9 cellular contexts compared by ENCODE assay signal in the genomic region with DNA sequence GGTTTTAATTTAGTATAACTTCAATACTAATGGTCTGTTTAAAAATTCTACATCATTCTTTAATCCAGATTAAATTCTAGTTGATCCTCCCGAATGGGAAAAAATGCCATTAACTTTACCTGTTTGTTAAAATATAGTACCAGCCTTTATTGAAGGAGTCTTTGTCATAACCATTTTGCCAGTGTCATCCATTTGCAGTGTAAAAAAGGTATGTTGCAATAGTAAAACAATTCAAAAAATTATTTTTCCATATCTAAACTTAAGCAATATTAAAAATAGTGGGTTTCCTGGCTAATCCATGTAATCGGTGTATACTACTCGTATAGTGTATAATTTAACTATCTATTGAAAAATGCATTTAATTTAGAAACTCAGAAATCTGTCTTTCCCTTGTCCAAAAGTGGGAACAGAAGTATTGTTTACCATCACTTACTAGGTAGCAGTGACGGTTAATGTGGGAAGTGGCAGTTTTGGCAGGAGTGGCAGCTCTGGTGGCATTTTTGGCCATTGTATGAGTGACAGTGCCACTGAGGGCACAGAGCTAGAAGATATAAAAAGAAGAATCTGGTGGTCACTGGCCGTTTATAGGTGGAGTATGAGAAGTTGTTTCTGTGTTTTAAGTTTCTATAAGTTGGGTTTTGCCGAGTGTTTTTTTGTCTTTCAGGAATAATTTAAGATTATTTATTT. TPM values are rescaled to one million over a fixed set of nuclear protein-coding genes. Genes with fewer than 3 reads are reported as not detected.
DNase-seq lines count a peak whose midpoint lies in the region; ATAC-seq, FAIRE-seq and TF ChIP-seq lines count a peak whose summit lies in the region.
"Had no signal": no experiment of that assay in that cellular context is flagged by ENCODE, and none has a peak within 500 bp of the region (broad histone marks: within the 10 kb centered on the region; RNA-seq: fewer than 3 reads in every experiment).

No MANE protein-coding gene starts in this region.

- H3K4me3 Mint-ChIP-seq in natural killer cell treated with Interleukin-12 subunit alpha and Interleukin-12 subunit beta and Interleukin-15 and Interleukin-18, amount 100 ng/mL, for 72 hours = peak overlapping the region; percentile 94

- H3K36me3 Mint-ChIP-seq in natural killer cell treated with Interleukin-12 subunit alpha and Interleukin-12 subunit beta and Interleukin-15 and Interleukin-18, amount 100 ng/mL, for 72 hours = peaks cover 4% of the 10 kb centered on the region

- no peak for FAIRE-seq in GM19239 (lab: Jason Lieb, UNC)

- H3K36me3 ChIP-seq in BLaER1 treated with 17β-estradiol and CSF1 and Interleukin-3, amounts not matched to agents 10 nM and 100 nM = peaks cover 0 to 2% (median 0%) of the 10 kb centered on the region in 11 experiments; a peak in 1 of 22 replicates
- H3K36me3 ChIP-seq in HUES64 (ENCODE audit: insufficient read depth, low read length) (no peaks in the 10 kb centered on the region), brain microvascular endothelial cell (replicated peaks) (no peaks in the 10 kb centered on the region)

- H3K4me1 ChIP-seq in BLaER1 treated with 17β-estradiol and CSF1 and Interleukin-3, amounts not matched to agents 10 nM and 100 nM = peaks cover 33 to 48% (median 41%) of the 10 kb centered on the region in 10 experiments
- peaks cover 13% of the 10 kb centered on the region for H3K4me1 ChIP-seq in HUES64 (ENCODE audit: insufficient read depth, low read length)

- H3K27me3 Mint-ChIP-seq in natural killer cell treated with Interleukin-12 subunit alpha and Interleukin-12 subunit beta and Interleukin-15 and Interleukin-18, amount 100 ng/mL, for 72 hours = no peaks in the 10 kb centered on the region

- no peak for ATAC-seq in natural killer cell treated with Interleukin-12 subunit alpha and Interleukin-12 subunit beta and Interleukin-15 and Interleukin-18, amount 100 ng/mL, for 72 hours
- ATAC-seq in HG03469 (IDR thresholded peaks at IDR 0.05; ENCODE audit: unreplicated experiment) = no peak

- H3K9me3 ChIP-seq in BLaER1 treated with 17β-estradiol and CSF1 and Interleukin-3, amounts not matched to agents 10 nM and 100 nM (replicated peaks in 1 of 11) = no peaks in the 10 kb centered on the region
- no peaks in the 10 kb centered on the region for H3K9me3 ChIP-seq in HUES64 (ENCODE audit: insufficient read depth, low read depth, low read length)

- peak overlapping the region; percentile 84 to 96 (median 92); a peak in 13 of 20 replicates for H3K4me3 ChIP-seq in BLaER1 treated with 17β-estradiol and CSF1 and Interleukin-3, amounts not matched to agents 10 nM and 100 nM
- H3K4me3 ChIP-seq in HUES64 (ENCODE audit: low read length) = peak overlapping the region; percentile 88; the same call in 1 of the 2 replicates
- peak overlapping the region; percentile 86 for H3K4me3 ChIP-seq in brain microvascular endothelial cell (ENCODE audit: low read depth, low read length)

- H4K20me1 ChIP-seq in BLaER1 treated with 17β-estradiol and CSF1 and Interleukin-3, amounts not matched to agents 10 nM and 100 nM = peaks cover 26 to 77% (median 63%) of the 10 kb centered on the region in 11 experiments; a peak in 21 of 22 replicates

- H3K9ac ChIP-seq in BLaER1 treated with 17β-estradiol and CSF1 and Interleukin-3, amounts not matched to agents 10 nM and 100 nM = peak overlapping the region in 6 of 11 experiments; percentile 92 to 95 (median 93); a peak in 8 of 22 replicates
- no peak overlapping the region for H3K9ac ChIP-seq in HUES64 (ENCODE audit: low read depth, low read length)

- WGBS in HUES64 = 92% methylated on average over 3 of the region's 6 CpGs

- peaks cover 36 to 39% of the 10 kb centered on the region in 2 donors for H3K4me1 Mint-ChIP-seq in natural killer cell treated with Interleukin-12 subunit alpha and Interleukin-12 subunit beta and Interleukin-15 and Interleukin-18, amount 100 ng/mL, for 72 hours (ENCODE audit: low read depth in 2 of 2)

- no peaks in the 10 kb centered on the region for H3K9me3 Mint-ChIP-seq in natural killer cell treated with Interleukin-12 subunit alpha and Interleukin-12 subunit beta and Interleukin-15 and Interleukin-18, amount 100 ng/mL, for 72 hours

- TF ChIP-seq CTCF in brain microvascular endothelial cell (IDR thresholded peaks at IDR 0.05; ENCODE audit: low read depth, low read length, missing control alignments) = no peak

- DNase-seq in brain microvascular endothelial cell = no peak
- DNase-seq in natural killer cell treated with Interleukin-12 subunit alpha and Interleukin-12 subunit beta and Interleukin-15 and Interleukin-18, amount 100 ng/mL, for 72 hours (ENCODE audit: low spot score) = no peak
- no peak for DNase-seq in GM19239 (ENCODE audit: insufficient read length, low spot score)
- DNase-seq in NCI-H187 (lab: John Stamatoyannopoulos, UW) = no peak
- DNase-seq in NCI-H2171 (lab: John Stamatoyannopoulos, UW) = no peak
- DNase-seq: activated CD4-positive, alpha-beta T cell treated with anti-CD3 and anti-CD28 coated beads for 48 hours had no signal

- H3K4me2 ChIP-seq in BLaER1 treated with 17β-estradiol and CSF1 and Interleukin-3, amounts not matched to agents 10 nM and 100 nM = peak overlapping the region; percentile 80 to 97 (median 88)

- peak overlapping the region in 1 of 2 donors; percentile 90 for H3K27ac Mint-ChIP-seq in natural killer cell treated with Interleukin-12 subunit alpha and Interleukin-12 subunit beta and Interleukin-15 and Interleukin-18, amount 100 ng/mL, for 72 hours

- H3K27ac ChIP-seq in BLaER1 treated with 17β-estradiol and CSF1 and Interleukin-3, amounts not matched to agents 10 nM and 100 nM = no peak overlapping the region
- H3K27ac ChIP-seq in HUES64 (ENCODE audit: low read depth, low read length) = no peak overlapping the region
- no peak overlapping the region for H3K27ac ChIP-seq in brain microvascular endothelial cell

- in situ Hi-C loops in brain microvascular endothelial cell (cut with HindIII; ENCODE audit: low pct_ligation_motif_present, low sequenced_read_pairs) = no loop called here

- H3K27me3 ChIP-seq in BLaER1 treated with 17β-estradiol and CSF1 and Interleukin-3, amounts not matched to agents 10 nM and 100 nM = no peaks in the 10 kb centered on the region
- peaks cover 14% of the 10 kb centered on the region for H3K27me3 ChIP-seq in HUES64 (ENCODE audit: insufficient read depth, low read length)
- no peaks in the 10 kb centered on the region for H3K27me3 ChIP-seq in brain microvascular endothelial cell (replicated peaks)

RNA-seq across cellular contexts. Expression of gene AP3S1, which starts 1.9 kb away (rescaled TPM):
- 60.7 TPM for polyA plus RNA-seq in HUES64 (2013, experiment 1 of 2)
- polyA plus RNA-seq in HUES64 (2013, experiment 2 of 2) = 72.5 TPM
- 10 to 100 TPM; 35.8 to 56.4 TPM for total RNA-seq in natural killer cell treated with Interleukin-12 subunit alpha and Interleukin-12 subunit beta and Interleukin-15 and Interleukin-18, amount 100 ng/mL, for 72 hours

RNA-seq across cellular contexts. Expression of gene ATG12, which starts 2.2 kb away (rescaled TPM):
- 48.3 TPM for polyA plus RNA-seq in HUES64 (2013, experiment 1 of 2)
- 57.8 TPM for polyA plus RNA-seq in HUES64 (2013, experiment 2 of 2)
- total RNA-seq in natural killer cell treated with Interleukin-12 subunit alpha and Interleukin-12 subunit beta and Interleukin-15 and Interleukin-18, amount 100 ng/mL, for 72 hours = 10 to 100 TPM; 35.1 to 63.9 TPM

RNA-seq across cellular contexts. Expression of gene CDO1, which starts 27.1 kb away (rescaled TPM):
- 15.7 TPM for polyA plus RNA-seq in HUES64 (2013, experiment 1 of 2)
- 16.7 TPM for polyA plus RNA-seq in HUES64 (2013, experiment 2 of 2)
- not detected for total RNA-seq in natural killer cell treated with Interleukin-12 subunit alpha and Interleukin-12 subunit beta and Interleukin-15 and Interleukin-18, amount 100 ng/mL, for 72 hours
